Comparison of ENCODE assay signal across 9 cellular contexts in the genomic region with DNA sequence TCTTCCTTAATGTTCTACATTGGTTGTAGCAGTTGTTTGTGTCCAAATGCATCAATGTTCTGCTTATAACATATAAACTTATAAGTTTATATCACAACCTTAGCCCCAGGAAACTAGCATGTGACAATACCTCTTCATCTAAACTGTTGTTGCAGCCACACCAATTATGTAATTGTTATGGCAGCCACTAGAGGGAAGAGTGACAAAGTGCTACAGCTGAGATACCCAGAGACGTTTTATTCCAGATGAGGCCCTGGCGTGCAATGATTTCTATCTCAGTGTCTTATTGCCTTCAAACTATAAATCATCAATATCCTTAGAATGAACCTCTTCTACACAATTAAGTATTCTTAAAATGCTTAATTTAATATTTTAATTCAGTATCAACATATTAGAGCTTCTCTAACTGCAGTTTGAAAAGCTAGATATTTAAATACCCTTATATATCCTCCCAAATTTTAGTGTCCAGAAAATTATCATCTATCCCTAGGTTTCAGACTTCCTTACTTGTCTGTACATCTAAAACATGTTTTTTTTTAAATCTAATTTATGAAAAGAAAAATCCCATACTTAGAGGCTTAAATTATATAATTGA.
A peak's percentile ranks its signal among the peaks of the same experiment; 100 is the strongest.
DNase-seq lines count a peak whose midpoint lies in the region; ATAC-seq and TF ChIP-seq lines count a peak whose summit lies in the region.
"Had no signal": no experiment of that assay in that cellular context is flagged by ENCODE, and none has a peak within 500 bp of the region (broad histone marks: within the 10 kb centered on the region; RNA-seq: fewer than 3 reads in every experiment).

No MANE protein-coding gene starts in this region.

- H3K4me2 ChIP-seq in neural cell (ENCODE audit: low read length), result no peak overlapping the region

- no peak overlapping the region for H3K9ac ChIP-seq in neural cell (ENCODE audit: low read length)

- H3K36me3 ChIP-seq in left ventricle myocardium inferior (no peaks in the 10 kb centered on the region), neural cell (ENCODE audit: insufficient read depth, low read length) (no peaks in the 10 kb centered on the region)

- H3K9me3 ChIP-seq in left ventricle myocardium inferior (replicated peaks), result no peaks in the 10 kb centered on the region
- H3K9me3 ChIP-seq in neural cell (ENCODE audit: low read length), result no peaks in the 10 kb centered on the region

- H3K9me3 Mint-ChIP-seq in effector memory CD8-positive, alpha-beta T cell, result peaks cover 2 to 7% of the 10 kb centered on the region in 2 donors
- peaks cover 6 to 21% (median 11%) of the 10 kb centered on the region in 6 donors for H3K9me3 Mint-ChIP-seq in immature natural killer cell

- DNase-seq in left ventricle myocardium inferior (no peak), cardiac septum (ENCODE audit: low spot score) (no peak), NCI-H2171 treated with DMSO at 0.1 percent for 48 hours (lab: John Stamatoyannopoulos, UW) (peak; percentile 38), cerebellar cortex (ENCODE audit: low spot score) (peak; percentile 20), immature natural killer cell (no peak)
- DNase-seq in effector memory CD8-positive, alpha-beta T cell, result no peak

- intact Hi-C loops in left ventricle myocardium inferior (cut with micrococcal nuclease) (no loop called here), cardiac septum (cut with DNase I) (no loop called here)

- H3K27ac Mint-ChIP-seq in effector memory CD8-positive, alpha-beta T cell, result no peak overlapping the region
- no peak overlapping the region for H3K27ac Mint-ChIP-seq in immature natural killer cell
- H3K27ac Mint-ChIP-seq: stimulated activated naive CD8-positive, alpha-beta T cell treated with anti-CD3 and anti-CD28 coated beads, Interleukin-15, Interleukin-2, amounts not matched to agents 100 ng/mL and 50 ng/mL, for 24 hours had no signal

- H4K20me1 ChIP-seq in neural cell (ENCODE audit: insufficient read depth), result no peaks in the 10 kb centered on the region

- H3K4me1 Mint-ChIP-seq in effector memory CD8-positive, alpha-beta T cell (ENCODE audit: low read depth in 2 of 2), result no peaks in the 10 kb centered on the region
- no peaks in the 10 kb centered on the region for H3K4me1 Mint-ChIP-seq in immature natural killer cell

- no peaks in the 10 kb centered on the region for H3F3A ChIP-seq in neural cell (ENCODE audit: insufficient read depth, low read length, poor library complexity, severe bottlenecking)

- H3K4me3 ChIP-seq in left ventricle myocardium inferior (no peak overlapping the region), neural cell (ENCODE audit: low read length) (no peak overlapping the region)

- H3K36me3 Mint-ChIP-seq in effector memory CD8-positive, alpha-beta T cell (ENCODE audit: insufficient read depth), result no peaks in the 10 kb centered on the region
- H3K36me3 Mint-ChIP-seq in immature natural killer cell, result no peaks in the 10 kb centered on the region

- no peak for TF ChIP-seq EP300 in neural cell (conservative IDR thresholded peaks at IDR 0.05; ENCODE audit: poor library complexity, severe bottlenecking)

- H3K27me3 Mint-ChIP-seq in effector memory CD8-positive, alpha-beta T cell, result no peaks in the 10 kb centered on the region
- no peaks in the 10 kb centered on the region for H3K27me3 Mint-ChIP-seq in immature natural killer cell (ENCODE audit: low read depth in 3 of 3)
- H3K27me3 Mint-ChIP-seq: stimulated activated naive CD8-positive, alpha-beta T cell treated with anti-CD3 and anti-CD28 coated beads, Interleukin-15, Interleukin-2, amounts not matched to agents 100 ng/mL and 50 ng/mL, for 24 hours had no signal

- H3K27me3 ChIP-seq in left ventricle myocardium inferior (ENCODE audit: low read depth), result no peaks in the 10 kb centered on the region
- no peaks in the 10 kb centered on the region for H3K27me3 ChIP-seq in neural cell (ENCODE audit: insufficient read depth, low read depth, low read length)

- no peak overlapping the region for H2AFZ ChIP-seq in neural cell (ENCODE audit: low read depth, low read length)

- H3K4me3 Mint-ChIP-seq in effector memory CD8-positive, alpha-beta T cell, result no peak overlapping the region
- no peak overlapping the region for H3K4me3 Mint-ChIP-seq in immature natural killer cell
- H3K4me3 Mint-ChIP-seq: stimulated activated naive CD8-positive, alpha-beta T cell treated with anti-CD3 and anti-CD28 coated beads, Interleukin-15, Interleukin-2, amounts not matched to agents 100 ng/mL and 50 ng/mL, for 24 hours had no signal

- H3K79me2 ChIP-seq in neural cell (replicated peaks; ENCODE audit: insufficient read depth, low read length), result no peaks in the 10 kb centered on the region

- TF ChIP-seq CTCF in left ventricle myocardium inferior (IDR thresholded peaks at IDR 0.05; ENCODE audit: borderline replicate concordance) (peak; percentile 45), neural cell (IDR thresholded peaks at IDR 0.05; ENCODE audit: poor library complexity, severe bottlenecking) (peak; percentile 72)

- no peaks in the 10 kb centered on the region for H3K4me1 ChIP-seq in left ventricle myocardium inferior

- ATAC-seq in HG02884 (IDR thresholded peaks at IDR 0.05; ENCODE audit: unreplicated experiment), result peak; percentile 88
- ATAC-seq in effector memory CD8-positive, alpha-beta T cell (replicated peaks), result no peak

- peak; percentile 73 for TF ChIP-seq RAD21 in neural cell (conservative IDR thresholded peaks at IDR 0.05)

- H3K27ac ChIP-seq in left ventricle myocardium inferior (replicated peaks) (no peak overlapping the region), neural cell (ENCODE audit: low read length) (no peak overlapping the region)

- no peaks in the 10 kb centered on the region for H3K9me2 ChIP-seq in neural cell (ENCODE audit: insufficient read depth, low read length)

TF ChIP-seq in neural cell, 6 proteins besides CTCF, POLR2A, EP300 and RAD21:
- no peak for TF ChIP-seq EZH2 (IDR thresholded peaks at IDR 0.05; ENCODE audit: borderline replicate concordance, insufficient read depth, low read length, poor library complexity, severe bottlenecking)
- TF ChIP-seq SMC3 (conservative IDR thresholded peaks at IDR 0.05; ENCODE audit: poor library complexity), result peak; percentile 74

Comparison
In these comparisons a context has a peak if more than half of its experiments do, and no peak if none do; other contexts are left out.
1. DNase-seq: peak in NCI-H2171 treated with DMSO at 0.1 percent for 48 hours (single experiment) and cerebellar cortex (single experiment); none in left ventricle myocardium inferior (single experiment), cardiac septum (single experiment), effector memory CD8-positive, alpha-beta T cell (0 of 3) and immature natural killer cell (0 of 3).